ENCODE assay signal across 19 cellular contexts in the genomic region with DNA sequence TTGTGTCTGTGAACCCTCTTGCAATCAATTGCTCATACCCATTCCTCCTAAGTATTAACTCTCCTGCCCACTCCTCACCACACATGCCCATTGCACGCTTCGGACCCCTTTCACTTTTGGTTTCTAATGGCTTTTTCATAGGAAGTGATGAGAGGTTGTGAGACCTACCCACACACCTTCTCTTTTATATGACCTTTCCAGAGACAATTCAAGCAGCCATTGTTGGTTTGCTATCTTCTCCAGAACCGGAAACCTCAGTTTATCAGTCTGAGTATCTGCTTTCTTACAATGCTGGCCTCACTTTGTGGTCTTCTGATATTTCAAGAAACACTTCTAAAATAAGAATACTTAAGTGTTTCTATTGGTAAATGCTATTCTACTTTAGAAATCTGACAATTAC.
DNase-seq lines count a peak whose midpoint lies in the region; ATAC-seq and TF ChIP-seq lines count a peak whose summit lies in the region.
"Had no signal": no experiment of that assay in that cellular context is flagged by ENCODE, and none has a peak within 500 bp of the region (broad histone marks: within the 10 kb centered on the region; RNA-seq: fewer than 3 reads in every experiment).

No MANE protein-coding gene starts in this region.

- H3K9me2 ChIP-seq in MM.1S (replicated peaks; ENCODE audit: insufficient read depth, low read length): no peaks in the 10 kb centered on the region; the same call in 1 of the 2 replicates
- H3K9me2 ChIP-seq in PC-9 (ENCODE audit: insufficient read depth): no peaks in the 10 kb centered on the region

- H3K27me3 ChIP-seq in DND-41 (ENCODE audit: insufficient read depth, low read length, poor library complexity): no peaks in the 10 kb centered on the region
- H3K27me3 ChIP-seq in MM.1S (replicated peaks; ENCODE audit: insufficient read depth, low read length): no peaks in the 10 kb centered on the region
- H3K27me3 ChIP-seq in PC-9 (ENCODE audit: insufficient read depth, low read depth): no peaks in the 10 kb centered on the region
- no peaks in the 10 kb centered on the region for H3K27me3 ChIP-seq in SJCRH30
- H3K27me3 ChIP-seq: Peyer's patch had no signal

- H3K4me1 ChIP-seq in DND-41 (ENCODE audit: insufficient read depth, low read length) (no peaks in the 10 kb centered on the region), MM.1S (ENCODE audit: low read length) (no peaks in the 10 kb centered on the region), PC-9 (replicated peaks; ENCODE audit: insufficient read depth) (no peaks in the 10 kb centered on the region), SJCRH30 (no peaks in the 10 kb centered on the region)
- H3K4me1 ChIP-seq: Peyer's patch had no signal

- POLR2A ChIA-PET in PC-9 (lab: Charles Lee; ENCODE audit: unreplicated experiment): no interaction called here

- BruUV-seq in PC-9 (replicated peaks; lab: Mats Ljungman, UMichigan): no TSS peak

- H3K4me3 ChIP-seq in DND-41 (ENCODE audit: low read depth in 1 of 2, low read length in 2 of 2): no peak overlapping the region
- H3K4me3 ChIP-seq in MM.1S (ENCODE audit: low read length): no peak overlapping the region
- no peak overlapping the region for H3K4me3 ChIP-seq in PC-9
- no peak overlapping the region for H3K4me3 ChIP-seq in SJCRH30
- H3K4me3 ChIP-seq: Peyer's patch had no signal

- H3K9ac ChIP-seq in DND-41 (ENCODE audit: low read depth, low read length) (no peak overlapping the region), MM.1S (ENCODE audit: low read length) (no peak overlapping the region)

- peak; percentile 23 for DNase-seq in DND-41
- peak; percentile 74 for DNase-seq in MM.1S
- DNase-seq in activated gamma-delta T cell treated with Interleukin-2 at 50 U/mL for 16 hours: no peak
- no peak for DNase-seq in PC-9
- no peak for DNase-seq in SJCRH30
- DNase-seq: DMS 273 treated with DMSO at 0.1 percent for 48 hours, HFFc6, KBM-7, NCI-H1417, NCI-H187 treated with DMSO at 0.1 percent for 48 hours, NCI-H2227 treated with DMSO at 0.1 percent for 48 hours, NCI-H524, Peyer's patch, SW 1271 had no signal

- TF ChIP-seq CTCF in DND-41 (IDR thresholded peaks at IDR 0.05; ENCODE audit: borderline replicate concordance, extremely low read depth, low read length, poor library complexity, severe bottlenecking) (no peak), MM.1S (IDR thresholded peaks at IDR 0.05; ENCODE audit: low read length) (no peak), PC-9 (conservative IDR thresholded peaks at IDR 0.05) (no peak)

- H3K79me2 ChIP-seq in DND-41 (ENCODE audit: insufficient read depth, low read length): no peaks in the 10 kb centered on the region
- no peaks in the 10 kb centered on the region for H3K79me2 ChIP-seq in MM.1S (ENCODE audit: low read length)
- H3K79me2 ChIP-seq in PC-9 (ENCODE audit: low read depth): no peaks in the 10 kb centered on the region

- intact Hi-C loops in PC-9 (cut with micrococcal nuclease; ENCODE audit: unreplicated experiment): no loop called here

- H2AFZ ChIP-seq in DND-41 (ENCODE audit: low read depth, low read length): no peak overlapping the region
- no peak overlapping the region for H2AFZ ChIP-seq in MM.1S (ENCODE audit: low read length)
- H2AFZ ChIP-seq in PC-9: no peak overlapping the region

- H3K4me2 ChIP-seq in DND-41 (ENCODE audit: insufficient read depth, low read length): no peak overlapping the region
- no peak overlapping the region for H3K4me2 ChIP-seq in MM.1S (ENCODE audit: low read depth, low read length)
- no peak overlapping the region for H3K4me2 ChIP-seq in PC-9

- H3K9me3 ChIP-seq in DND-41 (ENCODE audit: insufficient read depth, low read length, severe bottlenecking): peaks cover 6% of the 10 kb centered on the region
- no peaks in the 10 kb centered on the region for H3K9me3 ChIP-seq in MM.1S (replicated peaks; ENCODE audit: insufficient read depth, low read length)
- H3K9me3 ChIP-seq in PC-9 (ENCODE audit: insufficient read depth, low read depth): no peaks in the 10 kb centered on the region
- H3K9me3 ChIP-seq in SJCRH30 (replicated peaks): no peaks in the 10 kb centered on the region
- H3K9me3 ChIP-seq: Peyer's patch had no signal

- H3F3A ChIP-seq in MM.1S (ENCODE audit: insufficient read depth, low read length) (no peaks in the 10 kb centered on the region), PC-9 (ENCODE audit: insufficient read depth, low read depth) (no peaks in the 10 kb centered on the region)

- peak; percentile 78 for ATAC-seq in DND-41 (ENCODE audit: insufficient read depth, low read depth)
- peak; percentile 68 for ATAC-seq in GM18868 (IDR thresholded peaks at IDR 0.05; ENCODE audit: unreplicated experiment)
- peak; percentile 57 for ATAC-seq in HG02870 (IDR thresholded peaks at IDR 0.05; ENCODE audit: unreplicated experiment)
- ATAC-seq in GM21447 (IDR thresholded peaks at IDR 0.05; ENCODE audit: unreplicated experiment): no peak
- ATAC-seq: Right ventricle myocardium inferior had no signal

- H3K27ac ChIP-seq in DND-41 (ENCODE audit: low read length): no peak overlapping the region
- H3K27ac ChIP-seq in MM.1S (ENCODE audit: low read length): no peak overlapping the region
- no peak overlapping the region for H3K27ac ChIP-seq in PC-9
- no peak overlapping the region for H3K27ac ChIP-seq in SJCRH30
- H3K27ac ChIP-seq: 22Rv1, Peyer's patch had no signal

- H4K20me1 ChIP-seq in DND-41 (ENCODE audit: insufficient read depth, low read length) (no peaks in the 10 kb centered on the region), MM.1S (ENCODE audit: insufficient read depth, low read length) (no peaks in the 10 kb centered on the region), PC-9 (ENCODE audit: insufficient read depth) (no peaks in the 10 kb centered on the region)

- CTCF ChIA-PET in PC-9 (lab: Charles Lee): no interaction called here

- H3K36me3 ChIP-seq in DND-41 (ENCODE audit: insufficient read depth, low read length): peaks cover 6% of the 10 kb centered on the region; the same call in 1 of the 2 replicates
- H3K36me3 ChIP-seq in MM.1S (replicated peaks; ENCODE audit: insufficient read depth, low read length): no peaks in the 10 kb centered on the region
- H3K36me3 ChIP-seq in PC-9 (ENCODE audit: low read depth): no peaks in the 10 kb centered on the region
- H3K36me3 ChIP-seq in SJCRH30: no peaks in the 10 kb centered on the region
- H3K36me3 ChIP-seq: Peyer's patch had no signal

Comparison
In these comparisons a context has a peak if more than half of its experiments do, and no peak if none do; other contexts are left out.
1. DNase-seq: peak in DND-41 (single experiment) and MM.1S (single experiment); none in activated gamma-delta T cell treated with Interleukin-2 at 50 U/mL for 16 hours (single experiment), PC-9 (0 of 2) and SJCRH30 (0 of 2).